Comparison of ENCODE assay signal across 1 cellular context in the genomic region with DNA sequence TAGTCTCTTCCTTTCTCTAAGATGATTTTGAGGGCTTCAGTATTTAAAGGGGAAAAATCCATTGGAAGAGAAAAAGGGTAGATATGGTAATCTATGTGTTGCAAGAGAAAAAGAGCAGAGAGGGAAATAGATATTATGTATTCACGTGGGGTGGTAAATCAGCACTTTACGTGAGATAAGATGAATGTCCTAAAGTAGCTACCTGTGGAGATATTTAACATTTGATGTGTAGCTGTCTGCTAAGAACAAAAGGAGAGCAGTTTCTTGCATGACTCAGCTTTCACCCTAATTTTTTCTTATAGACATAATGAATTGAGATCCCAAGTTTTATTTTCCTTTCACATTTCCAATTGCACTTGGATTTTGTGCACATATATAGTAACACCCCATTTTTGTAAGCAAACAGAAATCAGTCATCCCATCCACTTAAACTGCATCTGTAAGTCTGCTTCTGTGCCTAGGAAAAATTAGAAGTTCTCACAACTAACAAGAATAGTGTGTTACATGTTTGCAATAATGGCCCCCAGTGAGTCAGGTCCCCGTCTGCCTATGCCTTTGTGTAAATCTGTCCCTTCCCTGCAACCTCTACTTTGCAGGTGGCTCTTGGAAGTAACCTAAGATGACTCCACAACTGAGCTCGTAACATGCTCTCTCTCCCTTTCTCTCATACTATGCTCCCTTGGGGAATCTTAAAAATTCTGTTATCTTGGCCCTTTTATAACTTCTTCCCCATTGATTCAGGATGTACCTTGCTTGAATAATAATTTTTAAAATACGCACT.
TF ChIP-seq lines count a peak whose summit lies in the region.

No MANE protein-coding gene starts in this region.

TF ChIP-seq in HEK293, 187 proteins besides CTCF, POLR2A, EP300 and RAD21 (continued from another document):
- TF ChIP-seq ZNF391 (tag by site-specific recombination; IDR thresholded peaks at IDR 0.05; ENCODE audit: borderline replicate concordance, low read depth) = no peak
- no peak for TF ChIP-seq ZNF670 (tag by site-specific recombination; IDR thresholded peaks at IDR 0.05; ENCODE audit: low read depth)
- TF ChIP-seq SP2 (tag by site-specific recombination; IDR thresholded peaks at IDR 0.05) = no peak
- no peak for TF ChIP-seq ZNF112 (tag by site-specific recombination; IDR thresholded peaks at IDR 0.05)
- TF ChIP-seq ZSCAN16 (tag by site-specific recombination; IDR thresholded peaks at IDR 0.05) = no peak
- TF ChIP-seq GLIS1 (tag by site-specific recombination; IDR thresholded peaks at IDR 0.05) = 0 out of 2 replicates have a peak, but pooled peaks have one; percentile 24
- no peak for TF ChIP-seq ZNF48 (tag by site-specific recombination; IDR thresholded peaks at IDR 0.05)
- TF ChIP-seq BCL11A (tag by site-specific recombination; IDR thresholded peaks at IDR 0.05; ENCODE audit: low read depth) = no peak
- no peak for TF ChIP-seq SALL2 (tag by site-specific recombination; IDR thresholded peaks at IDR 0.05; ENCODE audit: borderline replicate concordance)
- TF ChIP-seq, protein P1, sequence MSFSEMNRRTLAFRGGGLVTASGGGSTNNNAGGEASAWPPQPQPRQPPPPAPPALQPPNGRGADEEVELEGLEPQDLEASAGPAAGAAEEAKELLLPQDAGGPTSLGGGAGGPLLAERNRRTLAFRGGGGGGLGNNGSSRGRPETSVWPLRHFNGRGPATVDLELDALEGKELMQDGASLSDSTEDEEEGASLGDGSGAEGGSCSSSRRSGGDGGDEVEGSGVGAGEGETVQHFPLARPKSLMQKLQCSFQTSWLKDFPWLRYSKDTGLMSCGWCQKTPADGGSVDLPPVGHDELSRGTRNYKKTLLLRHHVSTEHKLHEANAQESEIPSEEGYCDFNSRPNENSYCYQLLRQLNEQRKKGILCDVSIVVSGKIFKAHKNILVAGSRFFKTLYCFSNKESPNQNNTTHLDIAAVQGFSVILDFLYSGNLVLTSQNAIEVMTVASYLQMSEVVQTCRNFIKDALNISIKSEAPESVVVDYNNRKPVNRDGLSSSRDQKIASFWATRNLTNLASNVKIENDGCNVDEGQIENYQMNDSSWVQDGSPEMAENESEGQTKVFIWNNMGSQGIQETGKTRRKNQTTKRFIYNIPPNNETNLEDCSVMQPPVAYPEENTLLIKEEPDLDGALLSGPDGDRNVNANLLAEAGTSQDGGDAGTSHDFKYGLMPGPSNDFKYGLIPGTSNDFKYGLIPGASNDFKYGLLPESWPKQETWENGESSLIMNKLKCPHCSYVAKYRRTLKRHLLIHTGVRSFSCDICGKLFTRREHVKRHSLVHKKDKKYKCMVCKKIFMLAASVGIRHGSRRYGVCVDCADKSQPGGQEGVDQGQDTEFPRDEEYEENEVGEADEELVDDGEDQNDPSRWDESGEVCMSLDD (tag by site-specific recombination; IDR thresholded peaks at IDR 0.05) = no peak
- TF ChIP-seq, protein P2, sequence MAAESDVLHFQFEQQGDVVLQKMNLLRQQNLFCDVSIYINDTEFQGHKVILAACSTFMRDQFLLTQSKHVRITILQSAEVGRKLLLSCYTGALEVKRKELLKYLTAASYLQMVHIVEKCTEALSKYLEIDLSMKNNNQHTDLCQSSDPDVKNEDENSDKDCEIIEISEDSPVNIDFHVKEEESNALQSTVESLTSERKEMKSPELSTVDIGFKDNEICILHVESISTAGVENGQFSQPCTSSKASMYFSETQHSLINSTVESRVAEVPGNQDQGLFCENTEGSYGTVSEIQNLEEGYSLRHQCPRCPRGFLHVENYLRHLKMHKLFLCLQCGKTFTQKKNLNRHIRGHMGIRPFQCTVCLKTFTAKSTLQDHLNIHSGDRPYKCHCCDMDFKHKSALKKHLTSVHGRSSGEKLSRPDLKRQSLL (tag by site-specific recombination; IDR thresholded peaks at IDR 0.05) = no peak
- TF ChIP-seq YY1 (tag by site-specific recombination; IDR thresholded peaks at IDR 0.05) = no peak
- TF ChIP-seq ZNF624 (tag by site-specific recombination; IDR thresholded peaks at IDR 0.05) = no peak
- no peak for TF ChIP-seq ZBTB1 (tag by site-specific recombination; IDR thresholded peaks at IDR 0.05)
- TF ChIP-seq ZNF184 (tag by site-specific recombination; IDR thresholded peaks at IDR 0.05) = no peak
- TF ChIP-seq ZNF776 (tag by site-specific recombination; IDR thresholded peaks at IDR 0.05; ENCODE audit: borderline replicate concordance) = no peak
- no peak for TF ChIP-seq GLI4 (tag by site-specific recombination; IDR thresholded peaks at IDR 0.05)
- TF ChIP-seq SP3 (tag by site-specific recombination; IDR thresholded peaks at IDR 0.05) = no peak
- no peak for TF ChIP-seq ZNF354C (tag by site-specific recombination; IDR thresholded peaks at IDR 0.05; ENCODE audit: borderline replicate concordance, low read depth)
- TF ChIP-seq ZBTB21 (tag by site-specific recombination; IDR thresholded peaks at IDR 0.05) = no peak
- peak; percentile 79 for TF ChIP-seq FEZF1 (tag by site-specific recombination; IDR thresholded peaks at IDR 0.05)
- TF ChIP-seq, protein P3, sequence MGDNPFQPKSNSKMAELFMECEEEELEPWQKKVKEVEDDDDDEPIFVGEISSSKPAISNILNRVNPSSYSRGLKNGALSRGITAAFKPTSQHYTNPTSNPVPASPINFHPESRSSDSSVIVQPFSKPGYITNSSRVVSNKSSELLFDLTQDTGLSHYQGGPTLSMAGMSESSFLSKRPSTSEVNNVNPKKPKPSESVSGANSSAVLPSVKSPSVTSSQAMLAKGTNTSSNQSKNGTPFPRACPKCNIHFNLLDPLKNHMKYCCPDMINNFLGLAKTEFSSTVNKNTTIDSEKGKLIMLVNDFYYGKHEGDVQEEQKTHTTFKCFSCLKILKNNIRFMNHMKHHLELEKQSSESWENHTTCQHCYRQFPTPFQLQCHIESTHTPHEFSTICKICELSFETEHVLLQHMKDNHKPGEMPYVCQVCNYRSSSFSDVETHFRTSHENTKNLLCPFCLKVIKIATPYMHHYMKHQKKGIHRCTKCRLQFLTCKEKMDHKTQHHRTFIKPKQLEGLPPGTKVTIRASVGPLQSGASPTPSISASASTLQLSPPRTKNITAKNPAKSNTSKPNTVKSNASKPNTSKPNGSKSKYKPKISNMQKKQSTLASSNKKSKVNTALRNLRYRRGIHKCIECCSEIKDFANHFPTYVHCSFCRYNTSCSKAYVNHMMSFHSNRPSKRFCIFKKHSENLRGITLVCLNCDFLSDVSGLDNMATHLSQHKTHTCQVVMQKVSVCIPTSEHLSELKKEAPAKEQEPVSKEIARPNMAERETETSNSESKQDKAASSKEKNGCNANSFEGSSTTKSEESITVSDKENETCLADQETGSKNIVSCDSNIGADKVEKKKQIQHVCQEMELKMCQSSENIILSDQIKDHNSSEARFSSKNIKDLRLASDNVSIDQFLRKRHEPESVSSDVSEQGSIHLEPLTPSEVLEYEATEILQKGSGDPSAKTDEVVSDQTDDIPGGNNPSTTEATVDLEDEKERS (tag by site-specific recombination; IDR thresholded peaks at IDR 0.05) = no peak
- TF ChIP-seq ZNF248 (tag by site-specific recombination; IDR thresholded peaks at IDR 0.05) = no peak
- peak; percentile 9; the same call in 1 of the 2 replicates for TF ChIP-seq SP7 (tag by site-specific recombination; IDR thresholded peaks at IDR 0.05)
- TF ChIP-seq ZNF768 (tag by site-specific recombination; IDR thresholded peaks at IDR 0.05) = no peak
- no peak for TF ChIP-seq ZNF701 (tag by site-specific recombination; IDR thresholded peaks at IDR 0.05)
- TF ChIP-seq ZBTB8A (tag by site-specific recombination; IDR thresholded peaks at IDR 0.05) = 0 out of 2 replicates have a peak, but pooled peaks have one; percentile 10
- TF ChIP-seq ZNF843 (tag by site-specific recombination; IDR thresholded peaks at IDR 0.05) = peak; percentile 33; the same call in 1 of the 2 replicates
- TF ChIP-seq ZNF600 (tag by site-specific recombination; IDR thresholded peaks at IDR 0.05) = 0 out of 2 replicates have a peak, but pooled peaks have one; percentile 16
- TF ChIP-seq, protein P4, sequence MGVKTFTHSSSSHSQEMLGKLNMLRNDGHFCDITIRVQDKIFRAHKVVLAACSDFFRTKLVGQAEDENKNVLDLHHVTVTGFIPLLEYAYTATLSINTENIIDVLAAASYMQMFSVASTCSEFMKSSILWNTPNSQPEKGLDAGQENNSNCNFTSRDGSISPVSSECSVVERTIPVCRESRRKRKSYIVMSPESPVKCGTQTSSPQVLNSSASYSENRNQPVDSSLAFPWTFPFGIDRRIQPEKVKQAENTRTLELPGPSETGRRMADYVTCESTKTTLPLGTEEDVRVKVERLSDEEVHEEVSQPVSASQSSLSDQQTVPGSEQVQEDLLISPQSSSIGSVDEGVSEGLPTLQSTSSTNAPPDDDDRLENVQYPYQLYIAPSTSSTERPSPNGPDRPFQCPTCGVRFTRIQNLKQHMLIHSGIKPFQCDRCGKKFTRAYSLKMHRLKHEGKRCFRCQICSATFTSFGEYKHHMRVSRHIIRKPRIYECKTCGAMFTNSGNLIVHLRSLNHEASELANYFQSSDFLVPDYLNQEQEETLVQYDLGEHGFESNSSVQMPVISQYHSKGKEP (tag by site-specific recombination; IDR thresholded peaks at IDR 0.05) = no peak
- peak; percentile 31; the same call in 1 of the 2 replicates for TF ChIP-seq SCRT2 (tag by site-specific recombination; IDR thresholded peaks at IDR 0.05)
- TF ChIP-seq IKZF3 (tag by site-specific recombination; IDR thresholded peaks at IDR 0.05) = 0 out of 2 replicates have a peak, but pooled peaks have one; percentile 12
- TF ChIP-seq MZF1 (tag by site-specific recombination; IDR thresholded peaks at IDR 0.05; ENCODE audit: borderline replicate concordance) = no peak; the same call in 1 of the 2 replicates
- no peak for TF ChIP-seq ZNF133 (tag by site-specific recombination; IDR thresholded peaks at IDR 0.05)
- no peak for TF ChIP-seq ZNF37A (tag by site-specific recombination; IDR thresholded peaks at IDR 0.05)
- TF ChIP-seq, protein P5, sequence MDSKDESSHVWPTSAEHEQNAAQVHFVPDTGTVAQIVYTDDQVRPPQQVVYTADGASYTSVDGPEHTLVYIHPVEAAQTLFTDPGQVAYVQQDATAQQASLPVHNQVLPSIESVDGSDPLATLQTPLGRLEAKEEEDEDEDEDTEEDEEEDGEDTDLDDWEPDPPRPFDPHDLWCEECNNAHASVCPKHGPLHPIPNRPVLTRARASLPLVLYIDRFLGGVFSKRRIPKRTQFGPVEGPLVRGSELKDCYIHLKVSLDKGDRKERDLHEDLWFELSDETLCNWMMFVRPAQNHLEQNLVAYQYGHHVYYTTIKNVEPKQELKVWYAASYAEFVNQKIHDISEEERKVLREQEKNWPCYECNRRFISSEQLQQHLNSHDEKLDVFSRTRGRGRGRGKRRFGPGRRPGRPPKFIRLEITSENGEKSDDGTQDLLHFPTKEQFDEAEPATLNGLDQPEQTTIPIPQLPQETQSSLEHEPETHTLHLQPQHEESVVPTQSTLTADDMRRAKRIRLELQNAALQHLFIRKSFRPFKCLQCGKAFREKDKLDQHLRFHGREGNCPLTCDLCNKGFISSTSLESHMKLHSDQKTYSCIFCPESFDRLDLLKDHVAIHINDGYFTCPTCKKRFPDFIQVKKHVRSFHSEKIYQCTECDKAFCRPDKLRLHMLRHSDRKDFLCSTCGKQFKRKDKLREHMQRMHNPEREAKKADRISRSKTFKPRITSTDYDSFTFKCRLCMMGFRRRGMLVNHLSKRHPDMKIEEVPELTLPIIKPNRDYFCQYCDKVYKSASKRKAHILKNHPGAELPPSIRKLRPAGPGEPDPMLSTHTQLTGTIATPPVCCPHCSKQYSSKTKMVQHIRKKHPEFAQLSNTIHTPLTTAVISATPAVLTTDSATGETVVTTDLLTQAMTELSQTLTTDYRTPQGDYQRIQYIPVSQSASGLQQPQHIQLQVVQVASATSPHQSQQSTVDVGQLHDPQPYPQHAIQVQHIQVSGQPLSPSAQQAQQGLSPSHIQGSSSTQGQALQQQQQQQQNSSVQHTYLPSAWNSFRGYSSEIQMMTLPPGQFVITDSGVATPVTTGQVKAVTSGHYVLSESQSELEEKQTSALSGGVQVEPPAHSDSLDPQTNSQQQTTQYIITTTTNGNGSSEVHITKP (tag by site-specific recombination; IDR thresholded peaks at IDR 0.05) = peak; percentile 49
- no peak for TF ChIP-seq ZNF221 (tag by site-specific recombination; IDR thresholded peaks at IDR 0.05; ENCODE audit: borderline replicate concordance)
- no peak for TF ChIP-seq ZNF548 (tag by site-specific recombination; IDR thresholded peaks at IDR 0.05)
- no peak for TF ChIP-seq ZNF837 (tag by site-specific recombination; IDR thresholded peaks at IDR 0.05)
